In the genomic region with DNA sequence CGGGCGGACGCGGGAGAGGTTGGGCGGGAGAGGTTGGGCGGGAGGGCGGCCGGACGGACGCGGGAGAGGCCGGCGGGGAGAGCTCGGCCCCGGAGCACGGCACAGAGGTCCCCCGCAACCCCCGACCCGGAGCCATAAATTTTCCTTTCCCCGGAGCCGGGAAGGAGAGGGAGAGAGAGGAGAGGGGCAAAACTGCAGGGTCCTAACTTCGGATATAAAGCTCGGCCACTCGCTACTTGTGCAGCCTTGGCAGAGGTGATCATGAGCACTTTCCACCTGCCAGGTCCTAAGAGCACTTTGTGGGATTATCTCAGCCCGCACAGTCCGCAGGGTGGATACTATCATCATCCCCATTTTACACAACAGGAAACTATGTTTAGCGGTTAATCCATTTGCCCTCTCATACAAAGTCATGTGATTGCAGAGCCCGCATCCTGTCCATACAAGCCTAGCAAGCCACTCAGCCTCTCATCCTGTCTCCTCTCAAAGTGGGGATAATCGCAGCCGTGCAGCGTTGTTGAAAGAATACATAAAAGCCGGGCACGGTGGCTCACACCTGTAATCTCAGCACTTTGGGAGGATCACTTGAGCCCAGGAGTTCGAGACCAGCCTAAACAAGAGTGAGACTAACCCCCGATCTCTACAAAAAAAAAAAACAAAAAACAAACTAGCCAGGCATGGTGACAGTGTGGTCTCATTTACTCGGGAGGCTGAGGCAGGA, we compare ENCODE assay signal across 8 cellular contexts. TPM values are rescaled to one million over a fixed set of nuclear protein-coding genes. Genes with fewer than 3 reads are reported as not detected.
A peak's percentile ranks its signal among the peaks of the same experiment; 100 is the strongest.
DNase-seq lines count a peak whose midpoint lies in the region; ATAC-seq and TF ChIP-seq lines count a peak whose summit lies in the region.

No MANE protein-coding gene starts in this region.

- peak overlapping the region; percentile 76 for H3K4me3 ChIP-seq in BE2C (ENCODE audit: low read depth, low read length)
- peak overlapping the region; percentile 54 for H3K4me3 ChIP-seq in HFF-Myc (replicated peaks; ENCODE audit: low read depth, low read length)
- H3K4me3 ChIP-seq in PC-9: peak overlapping the region; percentile 55
- peak overlapping the region; percentile 44 to 46 for H3K4me3 ChIP-seq in prostate gland

- peaks cover 5% of the 10 kb centered on the region for H3K27me3 Mint-ChIP-seq in glutamatergic neuron (ENCODE audit: unreplicated experiment)

- H3K36me3 ChIP-seq in BE2C (no peaks in the 10 kb centered on the region), PC-9 (ENCODE audit: low read depth) (no peaks in the 10 kb centered on the region; the same call in 1 of the 2 replicates), prostate gland (no peaks in the 10 kb centered on the region)

- H3K9me3 ChIP-seq in BE2C: no peaks in the 10 kb centered on the region
- no peaks in the 10 kb centered on the region for H3K9me3 ChIP-seq in PC-9 (ENCODE audit: insufficient read depth, low read depth)
- H3K9me3 ChIP-seq in prostate gland: no peaks in the 10 kb centered on the region

- TF ChIP-seq POLR2A in prostate gland (IDR thresholded peaks at IDR 0.05): peak; percentile 80

- peaks cover 60% of the 10 kb centered on the region for H3F3A ChIP-seq in PC-9 (ENCODE audit: insufficient read depth, low read depth)

- intact Hi-C loops in PC-9 (cut with micrococcal nuclease; ENCODE audit: unreplicated experiment): loop anchor here (5.0 kb wide), 1 partner anchor 40 kb away; no protein-coding TSS in a partner anchor
- intact Hi-C loops in prostate gland (cut with DNase I): loop anchor here (5.0 kb wide), 1 partner anchor 40 kb away; no protein-coding TSS in a partner anchor

- peak overlapping the region; percentile 90 for H3K4me2 ChIP-seq in PC-9

- TF ChIP-seq CTCF in BE2C (IDR thresholded peaks at IDR 0.05; ENCODE audit: low read depth, low read length): no peak
- no peak for TF ChIP-seq CTCF in HFF-Myc (IDR thresholded peaks at IDR 0.05; ENCODE audit: low read depth, low read length, missing control alignments)
- no peak for TF ChIP-seq CTCF in PC-9 (conservative IDR thresholded peaks at IDR 0.05)
- no peak for TF ChIP-seq CTCF in glutamatergic neuron (IDR thresholded peaks at IDR 0.05; ENCODE audit: partially characterized antibody, unreplicated experiment)
- TF ChIP-seq CTCF in prostate gland (IDR thresholded peaks at IDR 0.05): peak in 1 of 4 experiments; percentile 8

- H3K4me1 ChIP-seq in BE2C (no peaks in the 10 kb centered on the region; the same call in 1 of the 2 replicates), PC-9 (replicated peaks; ENCODE audit: insufficient read depth) (peaks cover 23% of the 10 kb centered on the region), prostate gland (replicated peaks) (peaks cover 7% of the 10 kb centered on the region)

- BruUV-seq in PC-9 (replicated peaks; lab: Mats Ljungman, UMichigan): TSS peak; percentile 81

- DNase-seq in BE2C (peak; percentile 65), HFF-Myc (ENCODE audit: extremely low read depth, low read depth) (no peak), PC-9 (peak in 1 of 2 experiments; percentile 10), glutamatergic neuron (peak; percentile 51), prostate gland (ENCODE audit: low spot score) (peak; percentile 19)
- DNase-seq in activated gamma-delta T cell treated with anti-CD3 and anti-CD28 coated beads, Interleukin-2, amount 50 U/mL, for 16 hours (ENCODE audit: low read depth): peak; percentile 10

- peaks cover 6% of the 10 kb centered on the region for H3K4me1 Mint-ChIP-seq in glutamatergic neuron (ENCODE audit: low read depth, unreplicated experiment)

- no peaks in the 10 kb centered on the region for H4K20me1 ChIP-seq in PC-9 (ENCODE audit: insufficient read depth)

- H3K36me3 Mint-ChIP-seq in glutamatergic neuron (ENCODE audit: unreplicated experiment): no peaks in the 10 kb centered on the region

- H3K4me3 Mint-ChIP-seq in glutamatergic neuron (ENCODE audit: unreplicated experiment): peak overlapping the region; percentile 75

- ATAC-seq in HG03045 (IDR thresholded peaks at IDR 0.05; ENCODE audit: unreplicated experiment) (no peak), HG03571 (IDR thresholded peaks at IDR 0.05; ENCODE audit: unreplicated experiment) (no peak)

- no peak overlapping the region for H2AFZ ChIP-seq in PC-9

- H3K9me2 ChIP-seq in PC-9 (ENCODE audit: insufficient read depth): no peaks in the 10 kb centered on the region

- H3K27ac Mint-ChIP-seq in glutamatergic neuron (ENCODE audit: unreplicated experiment): peak overlapping the region; percentile 28

- no peak overlapping the region for H3K27ac ChIP-seq in PC-9
- H3K27ac ChIP-seq in prostate gland: peak overlapping the region; percentile 79

- POLR2A ChIA-PET in PC-9 (lab: Charles Lee; ENCODE audit: unreplicated experiment): interaction anchor here (0.8 kb wide), 1 partner anchor 980 kb away, joined by 12 read pairs; no protein-coding TSS in a partner anchor

- 16% methylated on average over 31 of the region's 36 CpGs for WGBS in prostate gland

- CTCF ChIA-PET in PC-9 (lab: Charles Lee): no interaction called here

- no peaks in the 10 kb centered on the region for H3K9me3 Mint-ChIP-seq in glutamatergic neuron (ENCODE audit: unreplicated experiment)

- H3K27me3 ChIP-seq in BE2C (no peaks in the 10 kb centered on the region), PC-9 (ENCODE audit: insufficient read depth, low read depth) (no peaks in the 10 kb centered on the region), prostate gland (replicated peaks; ENCODE audit: insufficient read depth) (no peaks in the 10 kb centered on the region)

- H3K79me2 ChIP-seq in PC-9 (ENCODE audit: low read depth): peaks cover 38% of the 10 kb centered on the region

RNA-seq across cellular contexts. Expression of gene DCAKD, which starts 0.8 kb away (rescaled TPM):
- 42.5 TPM for polyA plus RNA-seq in BE2C (2012; ENCODE audit: insufficient read depth, insufficient read length, low read depth)
- total RNA-seq in PC-9 (2021): 57.9 and 68.8 TPM in 2 replicates
- 39.9 TPM for total RNA-seq in glutamatergic neuron (ENCODE audit: unreplicated experiment)
- 100 to 1,000 TPM in 1 of 2 donors, 10 to 100 TPM in 1; 91.1 to 111 TPM for total RNA-seq in prostate gland

RNA-seq across cellular contexts. Expression of gene NMT1, which starts 8.9 kb away (rescaled TPM):
- 327 TPM for polyA plus RNA-seq in BE2C (2012; ENCODE audit: insufficient read depth, insufficient read length, low read depth)
- total RNA-seq in PC-9 (2021) (103 and 132 TPM in 2 replicates), glutamatergic neuron (ENCODE audit: unreplicated experiment) (96.5 TPM), prostate gland (10 to 100 TPM; 39.4 to 68.5 TPM)
